In genomic region chr12:19737019-19737418, GRCh38 we compare ENCODE assay signal across 32 cellular contexts.
"Had no signal": no experiment of that assay in that cellular context is flagged by ENCODE, and none has a peak within 500 bp of the region (broad histone marks: within the 10 kb centered on the region; RNA-seq: fewer than 3 reads in every experiment).

No MANE protein-coding gene starts in this region.

- H3K9me3 ChIP-seq: esophagus squamous epithelium had no signal

- ATAC-seq: activated CD4-positive, CD25-positive, alpha-beta regulatory T cell treated with anti-CD3 and anti-CD28 coated beads, Interleukin-2, amount 50 U/mL, for 24 hours; activated CD8-positive, alpha-beta T cell treated with anti-CD3 and anti-CD28 coated beads for 36 hours; activated T-cell treated with anti-CD3 and anti-CD28 coated beads, Interleukin-2, amount 50 U/mL, for 4 hours; activated T-helper 17 cell treated with anti-CD3 and anti-CD28 coated beads, Interleukin-2, amount 50 U/mL, for 72 hours; effector memory CD8-positive, alpha-beta T cell; gastroesophageal sphincter; T-helper 17 cell had no signal

- H3K4me3 Mint-ChIP-seq: activated B cell treated with CpG ODN at 0.5 μM for 24 hours; activated CD8-positive, alpha-beta T cell treated with anti-CD3 and anti-CD28 coated beads for 36 hours; activated naive CD8-positive, alpha-beta T cell; activated T-cell treated with anti-CD3 and anti-CD28 coated beads, Interleukin-2, amount 50 U/mL, for 4 hours; activated T-helper 17 cell treated with anti-CD3 and anti-CD28 coated beads, Interleukin-2, amount 50 U/mL, for 72 hours; central memory CD8-positive, alpha-beta T cell; dendritic cell treated with granulocyte-macrophage colony-stimulating factor and Interleukin-4, amounts not matched to agents 40 ng/mL and 50 ng/mL, for 4 days; effector memory CD8-positive, alpha-beta T cell; T-helper 17 cell; T-helper 2 cell treated with Interferon-gamma antibody and Interleukin-4, amounts not matched to agents 5 μg/mL and 100 μg/mL, for 36 hours had no signal

- H3K27ac Mint-ChIP-seq: activated B cell treated with CpG ODN at 0.5 μM for 24 hours; activated CD8-positive, alpha-beta T cell treated with anti-CD3 and anti-CD28 coated beads for 36 hours; activated naive CD8-positive, alpha-beta T cell; activated T-helper 17 cell treated with anti-CD3 and anti-CD28 coated beads, Interleukin-2, amount 50 U/mL, for 72 hours; dendritic cell treated with granulocyte-macrophage colony-stimulating factor and Interleukin-4, amounts not matched to agents 40 ng/mL and 50 ng/mL, for 4 days; effector memory CD8-positive, alpha-beta T cell; T-helper 17 cell; T-helper 2 cell treated with Interferon-gamma antibody and Interleukin-4, amounts not matched to agents 5 μg/mL and 100 μg/mL, for 36 hours had no signal

- H3K27me3 ChIP-seq: brain microvascular endothelial cell, esophagus squamous epithelium, gastroesophageal sphincter had no signal

- H3K36me3 ChIP-seq: brain microvascular endothelial cell, esophagus squamous epithelium, gastroesophageal sphincter, WERI-Rb-1 had no signal

- H3K27me3 Mint-ChIP-seq: activated B cell treated with CpG ODN at 0.5 μM for 24 hours; activated CD8-positive, alpha-beta T cell treated with anti-CD3 and anti-CD28 coated beads for 36 hours; activated naive CD8-positive, alpha-beta T cell; activated T-helper 17 cell treated with anti-CD3 and anti-CD28 coated beads, Interleukin-2, amount 50 U/mL, for 72 hours; central memory CD8-positive, alpha-beta T cell; dendritic cell treated with granulocyte-macrophage colony-stimulating factor and Interleukin-4, amounts not matched to agents 40 ng/mL and 50 ng/mL, for 4 days; T-helper 17 cell had no signal

- H3K9me3 Mint-ChIP-seq: activated T-helper 17 cell treated with anti-CD3 and anti-CD28 coated beads, Interleukin-2, amount 50 U/mL, for 72 hours; central memory CD8-positive, alpha-beta T cell; effector memory CD8-positive, alpha-beta T cell; T-helper 2 cell treated with Interferon-gamma antibody and Interleukin-4, amounts not matched to agents 5 μg/mL and 100 μg/mL, for 36 hours had no signal

- DNase-seq: activated B cell treated with CpG ODN at 0.5 μM for 24 hours; activated CD4-positive, alpha-beta T cell treated with anti-CD3 and anti-CD28 coated beads for 48 hours; activated CD4-positive, alpha-beta T cell treated with anti-CD3 and anti-CD28 coated beads, Interleukin-2, amount 50 U/mL, for 1 hour; activated CD4-positive, alpha-beta T cell treated with anti-CD3 and anti-CD28 coated beads, Interleukin-2, amount 50 U/mL, for 48 hours; activated CD8-positive, alpha-beta memory T cell treated with anti-CD3 and anti-CD28 coated beads for 24 hours; activated CD8-positive, alpha-beta T cell treated with anti-CD3 and anti-CD28 coated beads for 36 hours; activated effector memory CD4-positive, alpha-beta T cell treated with Interleukin-2 at 50 U/mL for 16 hours; activated gamma-delta T cell treated with Interleukin-2 at 50 U/mL for 16 hours; activated naive CD4-positive, alpha-beta T cell treated with anti-CD3 and anti-CD28 coated beads, Interleukin-2, amount 50 U/mL, for 16 hours; activated naive CD4-positive, alpha-beta T cell treated with Interleukin-2 at 50 U/mL for 16 hours; activated T-cell treated with anti-CD3 and anti-CD28 coated beads, Interleukin-2, amount 50 U/mL, for 4 hours; amniotic stem cell; anterior cingulate cortex; brain microvascular endothelial cell; effector CD4-positive, alpha-beta T cell; effector memory CD8-positive, alpha-beta T cell; esophagus squamous epithelium; foreskin melanocyte; head of caudate nucleus; T-helper 1 cell; T-helper 17 cell; T1000; WERI-Rb-1 had no signal

- H3K36me3 Mint-ChIP-seq: activated naive CD8-positive, alpha-beta T cell had no signal

- H3K4me1 Mint-ChIP-seq: activated B cell treated with CpG ODN at 0.5 μM for 24 hours; activated T-helper 17 cell treated with anti-CD3 and anti-CD28 coated beads, Interleukin-2, amount 50 U/mL, for 72 hours; central memory CD8-positive, alpha-beta T cell; T-helper 17 cell had no signal

- H3K27ac ChIP-seq: brain microvascular endothelial cell, coronary artery, epithelial cell of prostate, esophagus squamous epithelium, gastroesophageal sphincter, WERI-Rb-1 had no signal

- H3K4me1 ChIP-seq: esophagus squamous epithelium had no signal

- H3K4me3 ChIP-seq: coronary artery, esophagus squamous epithelium, gastroesophageal sphincter had no signal
